ENCODE assay signal across 1 cellular context in genomic region chr7:92641921-92642511, GRCh38.
TF ChIP-seq lines count a peak whose summit lies in the region.

No MANE protein-coding gene starts in this region.

TF ChIP-seq in GM23338, 12 proteins besides CTCF, POLR2A, EP300 and RAD21 (continued from another document):
- no peak for TF ChIP-seq ZNF462 (CRISPR knock-in tag; IDR thresholded peaks at IDR 0.05)
- TF ChIP-seq REST (IDR thresholded peaks at IDR 0.05; ENCODE audit: unreplicated experiment): no peak
- TF ChIP-seq ZNF114 (CRISPR knock-in tag; IDR thresholded peaks at IDR 0.05): no peak
- no peak for TF ChIP-seq NANOG (IDR thresholded peaks at IDR 0.05; ENCODE audit: borderline replicate concordance)
- TF ChIP-seq CREB1 (CRISPR knock-in tag; IDR thresholded peaks at IDR 0.05; ENCODE audit: low read depth): no peak
- TF ChIP-seq ETS1 (IDR thresholded peaks at IDR 0.05): no peak
- no peak for TF ChIP-seq ZNF331 (CRISPR knock-in tag; IDR thresholded peaks at IDR 0.05; ENCODE audit: low read depth)
